In the genomic region with DNA sequence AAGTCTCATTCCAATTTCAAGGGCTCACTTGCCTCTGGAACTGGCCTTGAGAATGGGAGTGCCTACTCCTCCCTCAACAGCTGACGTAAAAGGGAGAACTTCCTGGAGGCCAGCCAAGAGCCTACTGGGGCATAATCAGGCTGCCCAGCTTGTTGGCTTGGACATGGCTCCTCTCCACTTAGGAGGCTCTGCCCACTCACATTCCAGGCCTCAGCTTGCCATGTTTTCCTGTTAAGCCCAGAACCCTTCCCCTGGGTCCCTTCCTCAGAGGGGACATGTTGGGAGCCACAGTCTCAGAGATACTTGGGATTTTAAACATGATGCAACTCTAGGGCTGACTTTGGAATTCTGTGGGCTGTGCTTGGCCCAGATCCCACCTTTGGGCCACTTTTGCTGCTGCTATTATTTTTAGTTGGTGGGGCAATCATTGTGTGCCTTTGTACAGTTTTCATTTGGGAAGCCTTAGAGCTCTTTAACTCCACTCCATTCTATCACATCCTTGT, we compare ENCODE assay signal across 9 cellular contexts. TPM values are rescaled to one million over a fixed set of nuclear protein-coding genes. Genes with fewer than 3 reads are reported as not detected.
DNase-seq lines count a peak whose midpoint lies in the region; ATAC-seq and TF ChIP-seq lines count a peak whose summit lies in the region.
"Had no signal": no experiment of that assay in that cellular context is flagged by ENCODE, and none has a peak within 500 bp of the region (broad histone marks: within the 10 kb centered on the region; RNA-seq: fewer than 3 reads in every experiment).

No MANE protein-coding gene starts in this region.

- H3K27ac ChIP-seq in left ventricle myocardium inferior (replicated peaks) (peak overlapping the region; percentile 77), stomach smooth muscle (ENCODE audit: low read length) (peak overlapping the region; percentile 41)

- no peaks in the 10 kb centered on the region for H3K36me3 Mint-ChIP-seq in HFFc6 (ENCODE audit: low read depth)
- H3K36me3 Mint-ChIP-seq in activated CD4-positive, alpha-beta memory T cell treated with anti-CD3 and anti-CD28 coated beads, Interleukin-2, amount 10 ng/mL, durations not matched to agents 7 days and 5 days (ENCODE audit: low read depth): no peaks in the 10 kb centered on the region

- DNase-seq in HFFc6 (peak; percentile 66), amniotic stem cell (lab: John Stamatoyannopoulos, UW) (peak; percentile 25), left ventricle myocardium inferior (peak; percentile 73)
- no peak for DNase-seq in activated CD4-positive, alpha-beta memory T cell treated with anti-CD3 and anti-CD28 coated beads, Interleukin-2, amount 10 ng/mL, durations not matched to agents 7 days and 5 days
- DNase-seq in stimulated activated CD4-positive, alpha-beta T cell treated with anti-CD3 and anti-CD28 coated beads, Interleukin-2, amount 100 ng/mL, for 48 hours: no peak
- DNase-seq: activated CD8-positive, alpha-beta T cell treated with anti-CD3 and anti-CD28 coated beads, Interleukin-2, amount 10 ng/mL, durations not matched to agents 7 days and 5 days had no signal

- peaks cover 22% of the 10 kb centered on the region for H3K4me1 Mint-ChIP-seq in HFFc6 (ENCODE audit: low read depth)
- peaks cover 3% of the 10 kb centered on the region for H3K4me1 Mint-ChIP-seq in activated CD4-positive, alpha-beta memory T cell treated with anti-CD3 and anti-CD28 coated beads, Interleukin-2, amount 10 ng/mL, durations not matched to agents 7 days and 5 days

- H3K4me3 ChIP-seq in left ventricle myocardium inferior (no peak overlapping the region), stomach smooth muscle (ENCODE audit: low read length in 2 of 2) (no peak overlapping the region)

- H3K36me3 ChIP-seq in left ventricle myocardium inferior (no peaks in the 10 kb centered on the region), stomach smooth muscle (ENCODE audit: control insufficient read depth in 2 of 2, insufficient read depth in 2 of 2, low read length in 2 of 2) (no peaks in the 10 kb centered on the region)

- intact Hi-C loops in left ventricle myocardium inferior (cut with micrococcal nuclease): no loop called here

- H3K27me3 Mint-ChIP-seq in HFFc6 (ENCODE audit: insufficient read depth): peaks cover 3% of the 10 kb centered on the region
- H3K27me3 Mint-ChIP-seq in activated CD4-positive, alpha-beta memory T cell treated with anti-CD3 and anti-CD28 coated beads, Interleukin-2, amount 10 ng/mL, durations not matched to agents 7 days and 5 days: peaks cover 1% of the 10 kb centered on the region

- H3K9ac ChIP-seq in stomach smooth muscle (ENCODE audit: low read length in 2 of 2): no peak overlapping the region

- no peaks in the 10 kb centered on the region for H3K9me3 ChIP-seq in left ventricle myocardium inferior (replicated peaks)
- no peaks in the 10 kb centered on the region for H3K9me3 ChIP-seq in stomach smooth muscle (ENCODE audit: control insufficient read depth in 2 of 2, low read length in 2 of 2)

- CTCF ChIA-PET in activated CD4-positive, alpha-beta memory T cell treated with anti-CD3 and anti-CD28 coated beads, Interleukin-2, amount 10 ng/mL, durations not matched to agents 7 days and 5 days (lab: Charles Lee): no interaction called here

- TF ChIP-seq CTCF in HFFc6 (IDR thresholded peaks at IDR 0.05) (no peak), left ventricle myocardium inferior (IDR thresholded peaks at IDR 0.05; ENCODE audit: borderline replicate concordance) (no peak)

- H3K27ac Mint-ChIP-seq in HFFc6: no peak overlapping the region; the same call in 1 of the 2 replicates
- H3K27ac Mint-ChIP-seq in activated CD4-positive, alpha-beta memory T cell treated with anti-CD3 and anti-CD28 coated beads, Interleukin-2, amount 10 ng/mL, durations not matched to agents 7 days and 5 days: no peak overlapping the region
- H3K27ac Mint-ChIP-seq: activated CD8-positive, alpha-beta T cell treated with anti-CD3 and anti-CD28 coated beads, Interleukin-2, amount 10 ng/mL, durations not matched to agents 7 days and 5 days had no signal

- H3K4me3 Mint-ChIP-seq in HFFc6: no peak overlapping the region
- H3K4me3 Mint-ChIP-seq in activated CD4-positive, alpha-beta memory T cell treated with anti-CD3 and anti-CD28 coated beads, Interleukin-2, amount 10 ng/mL, durations not matched to agents 7 days and 5 days: no peak overlapping the region
- H3K4me3 Mint-ChIP-seq: activated CD8-positive, alpha-beta T cell treated with anti-CD3 and anti-CD28 coated beads, Interleukin-2, amount 10 ng/mL, durations not matched to agents 7 days and 5 days had no signal

- H3K27me3 ChIP-seq in left ventricle myocardium inferior (ENCODE audit: low read depth) (no peaks in the 10 kb centered on the region), stomach smooth muscle (ENCODE audit: control insufficient read depth in 1 of 2, insufficient read depth in 2 of 2, low read length in 2 of 2) (no peaks in the 10 kb centered on the region)

- POLR2A ChIA-PET in activated CD4-positive, alpha-beta memory T cell treated with anti-CD3 and anti-CD28 coated beads, Interleukin-2, amount 10 ng/mL, durations not matched to agents 7 days and 5 days (lab: Charles Lee): no interaction called here

- H3K9me3 Mint-ChIP-seq in HFFc6: no peaks in the 10 kb centered on the region
- no peaks in the 10 kb centered on the region for H3K9me3 Mint-ChIP-seq in activated CD4-positive, alpha-beta memory T cell treated with anti-CD3 and anti-CD28 coated beads, Interleukin-2, amount 10 ng/mL, durations not matched to agents 7 days and 5 days

- peaks cover 22% of the 10 kb centered on the region for H3K4me1 ChIP-seq in left ventricle myocardium inferior
- H3K4me1 ChIP-seq in stomach smooth muscle (ENCODE audit: control insufficient read depth, insufficient read depth, low read length): peaks cover 29% of the 10 kb centered on the region

- ATAC-seq in GM18498 (IDR thresholded peaks at IDR 0.05; ENCODE audit: unreplicated experiment) (no peak), GM21367 (IDR thresholded peaks at IDR 0.05; ENCODE audit: unreplicated experiment) (no peak)
- ATAC-seq: activated CD8-positive, alpha-beta T cell treated with anti-CD3 and anti-CD28 coated beads, Interleukin-2, amount 10 ng/mL, durations not matched to agents 7 days and 5 days had no signal

RNA-seq across cellular contexts. Expression of a gene that starts 31.5 kb away (rescaled TPM):
- total RNA-seq in HFFc6 (2021; fragmentation: NEBNext Ultra II Directional; extraction: Animal tissue kit (Norgen Biotek cat#: 25700)): under 1 TPM; 0.24 to 0.99 (median 0.84) TPM
- 0.33 TPM for total RNA-seq in left ventricle myocardium inferior
- total RNA-seq in activated CD4-positive, alpha-beta memory T cell treated with anti-CD3 and anti-CD28 coated beads, Interleukin-2, amount 10 ng/mL, durations not matched to agents 7 days and 5 days: 1 to 10 TPM; 5.5 to 6.0 TPM

Comparison
In these comparisons a context has a peak if more than half of its experiments do, and no peak if none do; other contexts are left out.
1. DNase-seq: peak in HFFc6 (single experiment), amniotic stem cell (single experiment) and left ventricle myocardium inferior (single experiment); none in activated CD4-positive, alpha-beta memory T cell treated with anti-CD3 and anti-CD28 coated beads, Interleukin-2, amount 10 ng/mL, durations not matched to agents 7 days and 5 days (single experiment) and stimulated activated CD4-positive, alpha-beta T cell treated with anti-CD3 and anti-CD28 coated beads, Interleukin-2, amount 100 ng/mL, for 48 hours (0 of 2).